ENCODE assay signal across 19 cellular contexts in genomic region chr21:44666401-44667320, GRCh38. TPM values are rescaled to one million over a fixed set of nuclear protein-coding genes. Genes with fewer than 3 reads are reported as not detected.
DNase-seq lines count a peak whose midpoint lies in the region; ATAC-seq and TF ChIP-seq lines count a peak whose summit lies in the region.
"Had no signal": no experiment of that assay in that cellular context is flagged by ENCODE, and none has a peak within 500 bp of the region (broad histone marks: within the 10 kb centered on the region; RNA-seq: fewer than 3 reads in every experiment).

Gene KRTAP12-2, minus strand, starts transcription at chr21:44666927. Its CDS starts 41 bp downstream, at chr21:44666886.

- POLR2A ChIA-PET in activated CD4-positive, alpha-beta memory T cell treated with anti-CD3 and anti-CD28 coated beads for 36 hours (lab: Charles Lee) = interaction anchor here (1.0 kb wide), 1 partner anchor 9 kb away, joined by 3 read pairs; the partner anchor contains the start of gene KRTAP12-3

- no peak within 1 kb of the TSS for H3K4me3 Mint-ChIP-seq in activated T-helper 1 cell treated with anti-CD3 and anti-CD28 coated beads, Interleukin-12 subunit alpha, Interleukin-12 subunit beta, Interleukin-2, Interleukin-4 antibody, amounts not matched to agents 30 ng/mL and 10 ng/mL and 1 ng/mL, durations not matched to agents 14 hours and 24 hours and 36 hours
- no peak within 1 kb of the TSS for H3K4me3 Mint-ChIP-seq in activated CD4-positive, alpha-beta memory T cell treated with anti-CD3 and anti-CD28 coated beads for 36 hours
- H3K4me3 Mint-ChIP-seq: activated CD8-positive, alpha-beta memory T cell treated with anti-CD3 and anti-CD28 coated beads, Interleukin-2, amount 10 ng/mL, durations not matched to agents 7 days and 5 days; nephron progenitor cell had no signal

- no peak for TF ChIP-seq CTCF in LNCaP clone FGC (IDR thresholded peaks at IDR 0.05; ENCODE audit: control insufficient read depth, extremely low read depth, insufficient read depth)

- peaks cover 21% of the 10 kb centered on the region for H3K27me3 Mint-ChIP-seq in activated T-helper 1 cell treated with anti-CD3 and anti-CD28 coated beads, Interleukin-12 subunit alpha, Interleukin-12 subunit beta, Interleukin-2, Interleukin-4 antibody, amounts not matched to agents 30 ng/mL and 10 ng/mL and 1 ng/mL, durations not matched to agents 14 hours and 24 hours and 36 hours (ENCODE audit: insufficient read depth)
- H3K27me3 Mint-ChIP-seq in activated CD4-positive, alpha-beta memory T cell treated with anti-CD3 and anti-CD28 coated beads for 36 hours = no peaks in the 10 kb centered on the region

- no peak within 1 kb of the TSS for H3K4me3 ChIP-seq in LNCaP clone FGC (ENCODE audit: low read depth, low read length)
- H3K4me3 ChIP-seq: prostate gland had no signal

- DNase-seq in DMS 273 (lab: John Stamatoyannopoulos, UW; ENCODE audit: unreplicated experiment) (peak; percentile 82), LNCaP clone FGC (ENCODE audit: low read depth) (peak; percentile 55), NCI-H345 treated with DMSO at 0.1 percent for 48 hours (lab: John Stamatoyannopoulos, UW; ENCODE audit: unreplicated experiment) (peak; percentile 63), left cardiac atrium (peak; percentile 61), NCI-H1048 (lab: John Stamatoyannopoulos, UW) (no peak)
- no peak for DNase-seq in NK-92 treated with Interleukin-12 subunit alpha and Interleukin-12 subunit beta, amount 100 ng/mL, for 24 hours (lab: John Stamatoyannopoulos, UW)
- DNase-seq in activated T-helper 1 cell treated with anti-CD3 and anti-CD28 coated beads, Interleukin-12 subunit alpha, Interleukin-12 subunit beta, Interleukin-2, Interleukin-4 antibody, amounts not matched to agents 30 ng/mL and 10 ng/mL and 1 ng/mL, durations not matched to agents 14 hours and 24 hours and 36 hours (ENCODE audit: low spot score) = no peak
- no peak for DNase-seq in activated CD4-positive, alpha-beta memory T cell treated with anti-CD3 and anti-CD28 coated beads for 36 hours
- DNase-seq: activated CD8-positive, alpha-beta memory T cell treated with anti-CD3 and anti-CD28 coated beads, Interleukin-2, amount 10 ng/mL, durations not matched to agents 7 days and 5 days; activated gamma-delta T cell treated with Interleukin-2 at 50 U/mL for 16 hours; anterior cingulate cortex; hippocampal formation; islet precursor cell; mesendoderm; NCI-H2107; nephron progenitor cell had no signal

- H3K27ac Mint-ChIP-seq in activated T-helper 1 cell treated with anti-CD3 and anti-CD28 coated beads, Interleukin-12 subunit alpha, Interleukin-12 subunit beta, Interleukin-2, Interleukin-4 antibody, amounts not matched to agents 30 ng/mL and 10 ng/mL and 1 ng/mL, durations not matched to agents 14 hours and 24 hours and 36 hours = no peak within 1 kb of the TSS
- no peak within 1 kb of the TSS for H3K27ac Mint-ChIP-seq in activated CD4-positive, alpha-beta memory T cell treated with anti-CD3 and anti-CD28 coated beads for 36 hours
- H3K27ac Mint-ChIP-seq: activated CD8-positive, alpha-beta memory T cell treated with anti-CD3 and anti-CD28 coated beads, Interleukin-2, amount 10 ng/mL, durations not matched to agents 7 days and 5 days; nephron progenitor cell had no signal

- peaks cover 42% of the 10 kb centered on the region for H3K9me3 Mint-ChIP-seq in activated T-helper 1 cell treated with anti-CD3 and anti-CD28 coated beads, Interleukin-12 subunit alpha, Interleukin-12 subunit beta, Interleukin-2, Interleukin-4 antibody, amounts not matched to agents 30 ng/mL and 10 ng/mL and 1 ng/mL, durations not matched to agents 14 hours and 24 hours and 36 hours
- H3K9me3 Mint-ChIP-seq in activated CD4-positive, alpha-beta memory T cell treated with anti-CD3 and anti-CD28 coated beads for 36 hours = peaks cover 15% of the 10 kb centered on the region

- peak; percentile 89 to 98 for ATAC-seq in left cardiac atrium
- ATAC-seq: activated CD8-positive, alpha-beta memory T cell treated with anti-CD3 and anti-CD28 coated beads, Interleukin-2, amount 10 ng/mL, durations not matched to agents 7 days and 5 days had no signal

- CTCF ChIA-PET in activated CD4-positive, alpha-beta memory T cell treated with anti-CD3 and anti-CD28 coated beads for 36 hours (lab: Charles Lee) = interaction anchor here (0.8 kb wide), 1 partner anchor 127 kb away, joined by 3 read pairs; no protein-coding TSS in a partner anchor

- H3K4me1 Mint-ChIP-seq in activated T-helper 1 cell treated with anti-CD3 and anti-CD28 coated beads, Interleukin-12 subunit alpha, Interleukin-12 subunit beta, Interleukin-2, Interleukin-4 antibody, amounts not matched to agents 30 ng/mL and 10 ng/mL and 1 ng/mL, durations not matched to agents 14 hours and 24 hours and 36 hours (ENCODE audit: low read depth) = peaks cover 5% of the 10 kb centered on the region
- no peaks in the 10 kb centered on the region for H3K4me1 Mint-ChIP-seq in activated CD4-positive, alpha-beta memory T cell treated with anti-CD3 and anti-CD28 coated beads for 36 hours (ENCODE audit: low read depth)
- H3K4me1 Mint-ChIP-seq: activated CD8-positive, alpha-beta memory T cell treated with anti-CD3 and anti-CD28 coated beads, Interleukin-2, amount 10 ng/mL, durations not matched to agents 7 days and 5 days had no signal

- peaks cover 4% of the 10 kb centered on the region for H3K36me3 Mint-ChIP-seq in activated T-helper 1 cell treated with anti-CD3 and anti-CD28 coated beads, Interleukin-12 subunit alpha, Interleukin-12 subunit beta, Interleukin-2, Interleukin-4 antibody, amounts not matched to agents 30 ng/mL and 10 ng/mL and 1 ng/mL, durations not matched to agents 14 hours and 24 hours and 36 hours (ENCODE audit: low read depth)
- H3K36me3 Mint-ChIP-seq in activated CD4-positive, alpha-beta memory T cell treated with anti-CD3 and anti-CD28 coated beads for 36 hours = peaks cover 2% of the 10 kb centered on the region

- intact Hi-C loops in left cardiac atrium (cut with DNase I) = no loop called here
- intact Hi-C loops in activated T-helper 1 cell treated with anti-CD3 and anti-CD28 coated beads, Interleukin-12 subunit alpha, Interleukin-12 subunit beta, Interleukin-2, Interleukin-4 antibody, amounts not matched to agents 30 ng/mL and 10 ng/mL and 1 ng/mL, durations not matched to agents 14 hours and 24 hours and 36 hours (cut with micrococcal nuclease) = no loop called here
- intact Hi-C loops in activated CD4-positive, alpha-beta memory T cell treated with anti-CD3 and anti-CD28 coated beads for 36 hours (cut with micrococcal nuclease) = no loop called here

RNA-seq across cellular contexts. Expression of gene KRTAP12-2, which starts in this region (rescaled TPM):
- total RNA-seq in left cardiac atrium = not detected
- total RNA-seq in activated T-helper 1 cell treated with anti-CD3 and anti-CD28 coated beads, Interleukin-12 subunit alpha, Interleukin-12 subunit beta, Interleukin-2, Interleukin-4 antibody, amounts not matched to agents 30 ng/mL and 10 ng/mL and 1 ng/mL, durations not matched to agents 14 hours and 24 hours and 36 hours = not detected in 2 replicates
- total RNA-seq in activated CD4-positive, alpha-beta memory T cell treated with anti-CD3 and anti-CD28 coated beads for 36 hours = not detected
- total RNA-seq: activated CD8-positive, alpha-beta memory T cell treated with anti-CD3 and anti-CD28 coated beads, Interleukin-2, amount 10 ng/mL, durations not matched to agents 7 days and 5 days; cerebellum; prostate gland; RPMI7951 had no signal

Comparison
In these comparisons a context has a peak if more than half of its experiments do, and no peak if none do; other contexts are left out.
1. Peak in DNase-seq and ATAC-seq in left cardiac atrium; RNA of the gene not detected or under 1 TPM.
2. DNase-seq: peak in DMS 273 (single experiment), LNCaP clone FGC (single experiment) and NCI-H345 treated with DMSO at 0.1 percent for 48 hours (single experiment); none in NCI-H1048 (single experiment), NK-92 treated with Interleukin-12 subunit alpha and Interleukin-12 subunit beta, amount 100 ng/mL, for 24 hours (single experiment), activated T-helper 1 cell treated with anti-CD3 and anti-CD28 coated beads, Interleukin-12 subunit alpha, Interleukin-12 subunit beta, Interleukin-2, Interleukin-4 antibody, amounts not matched to agents 30 ng/mL and 10 ng/mL and 1 ng/mL, durations not matched to agents 14 hours and 24 hours and 36 hours (single experiment) and activated CD4-positive, alpha-beta memory T cell treated with anti-CD3 and anti-CD28 coated beads for 36 hours (single experiment).